32 cellular contexts compared by ENCODE assay signal in the genomic region with DNA sequence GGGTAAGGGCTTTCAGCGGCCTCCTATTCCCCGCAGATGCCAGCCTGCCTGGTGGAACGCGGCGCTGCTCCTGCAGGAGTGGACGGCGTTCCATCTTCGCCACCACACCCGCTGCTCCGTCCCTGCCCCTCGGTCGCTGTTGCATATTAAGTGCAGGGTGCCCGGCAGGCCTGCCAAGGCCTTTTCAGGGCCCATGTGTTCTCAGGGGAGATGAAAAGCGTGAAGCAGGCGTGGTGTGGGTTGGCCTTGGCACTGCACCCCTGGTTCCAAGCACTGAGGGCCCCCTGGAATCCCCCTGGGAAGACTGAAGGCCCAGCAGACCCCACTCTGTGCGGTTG. TPM values are rescaled to one million over a fixed set of nuclear protein-coding genes. Genes with fewer than 3 reads are reported as not detected.
"Had no signal": no experiment of that assay in that cellular context is flagged by ENCODE, and none has a peak within 500 bp of the region (broad histone marks: within the 10 kb centered on the region; RNA-seq: fewer than 3 reads in every experiment).

No MANE protein-coding gene starts in this region.

- H3K4me3 ChIP-seq: breast epithelium, esophagus squamous epithelium, neural progenitor cell, prostate gland, smooth muscle cell, thyroid gland, upper lobe of left lung, vagina had no signal

- ATAC-seq: left colon; natural killer cell; stimulated activated memory B cell treated with anti-CD40 and anti-IgM and Interleukin-4, amounts not matched to agents 10 μg/mL and 1 μg/mL and 100 μg/mL, for 72 hours; stimulated activated naive CD8-positive, alpha-beta T cell treated with anti-CD3 and anti-CD28 coated beads, Interleukin-15, amount 100 ng/mL, for 72 hours; T-helper 17 cell had no signal

- H3K27me3 ChIP-seq: breast epithelium, neural progenitor cell, thyroid gland, upper lobe of left lung, vagina had no signal

- H3K9me3 Mint-ChIP-seq: activated CD4-positive, alpha-beta memory T cell treated with anti-CD3 and anti-CD28 coated beads for 36 hours; activated CD4-positive, alpha-beta T cell treated with anti-CD3 and anti-CD28 coated beads, Interleukin-2, amount 10 ng/mL, durations not matched to agents 24 days and 14 days; activated naive CD4-positive, alpha-beta T cell treated with anti-CD3 and anti-CD28 coated beads, Interleukin-2, amount 10 ng/mL, durations not matched to agents 7 days and 5 days; activated naive CD8-positive, alpha-beta T cell treated with anti-CD3 and anti-CD28 coated beads, Interleukin-2, amount 10 ng/mL, durations not matched to agents 7 days and 5 days; dendritic cell treated with granulocyte-macrophage colony-stimulating factor and Interleukin-4, amounts not matched to agents 40 ng/mL and 50 ng/mL, for 4 days; natural killer cell; stimulated activated memory B cell treated with anti-CD40 and anti-IgM and Interleukin-4, amounts not matched to agents 10 μg/mL and 1 μg/mL and 100 μg/mL, for 72 hours had no signal

- H3K36me3 Mint-ChIP-seq: activated CD4-positive, alpha-beta memory T cell treated with anti-CD3 and anti-CD28 coated beads for 36 hours; activated naive CD4-positive, alpha-beta T cell treated with anti-CD3 and anti-CD28 coated beads, Interleukin-2, amount 10 ng/mL, durations not matched to agents 7 days and 5 days; activated naive CD8-positive, alpha-beta T cell treated with anti-CD3 and anti-CD28 coated beads, Interleukin-2, amount 10 ng/mL, durations not matched to agents 7 days and 5 days; natural killer cell; neural progenitor cell; stimulated activated memory B cell treated with anti-CD40 and anti-IgM and Interleukin-4, amounts not matched to agents 10 μg/mL and 1 μg/mL and 100 μg/mL, for 72 hours had no signal

- H3K36me3 ChIP-seq: breast epithelium, esophagus squamous epithelium, neural progenitor cell, prostate gland, thyroid gland, upper lobe of left lung, vagina had no signal

- H3K27ac Mint-ChIP-seq: activated CD4-positive, alpha-beta memory T cell treated with anti-CD3 and anti-CD28 coated beads for 36 hours; activated CD4-positive, alpha-beta T cell treated with anti-CD3 and anti-CD28 coated beads, Interleukin-2, amount 10 ng/mL, durations not matched to agents 24 days and 14 days; activated naive CD4-positive, alpha-beta T cell treated with anti-CD3 and anti-CD28 coated beads, Interleukin-2, amount 10 ng/mL, durations not matched to agents 7 days and 5 days; activated naive CD8-positive, alpha-beta T cell treated with anti-CD3 and anti-CD28 coated beads, Interleukin-2, amount 10 ng/mL, durations not matched to agents 7 days and 5 days; dendritic cell treated with granulocyte-macrophage colony-stimulating factor and Interleukin-4, amounts not matched to agents 40 ng/mL and 50 ng/mL, for 4 days; memory B cell; natural killer cell; neural progenitor cell; stimulated activated memory B cell treated with anti-CD40 and anti-IgM and Interleukin-4, amounts not matched to agents 10 μg/mL and 1 μg/mL and 100 μg/mL, for 72 hours; stimulated activated naive CD8-positive, alpha-beta T cell treated with anti-CD3 and anti-CD28 coated beads, Interleukin-15, amount 100 ng/mL, for 72 hours; T-helper 17 cell had no signal

- H3K27ac ChIP-seq: breast epithelium, esophagus squamous epithelium, neural progenitor cell, prostate gland, thyroid gland, upper lobe of left lung, vagina had no signal

- H3K4me1 ChIP-seq: breast epithelium, esophagus squamous epithelium, thyroid gland, upper lobe of left lung had no signal

- DNase-seq: activated CD4-positive, alpha-beta memory T cell treated with anti-CD3 and anti-CD28 coated beads for 36 hours; activated CD4-positive, alpha-beta T cell treated with anti-CD3 and anti-CD28 coated beads, Interleukin-2, amount 10 ng/mL, durations not matched to agents 24 days and 14 days; activated CD4-positive, CD25-positive, alpha-beta regulatory T cell treated with anti-CD3 and anti-CD28 coated beads, Interleukin-2, amount 50 U/mL, for 72 hours; activated CD8-positive, alpha-beta memory T cell treated with anti-CD3 and anti-CD28 coated beads, Interleukin-2, amount 50 U/mL, for 4 hours; activated gamma-delta T cell; activated naive CD4-positive, alpha-beta T cell treated with anti-CD3 and anti-CD28 coated beads, Interleukin-2, amount 10 ng/mL, durations not matched to agents 7 days and 5 days; activated naive CD8-positive, alpha-beta T cell treated with anti-CD3 and anti-CD28 coated beads, Interleukin-2, amount 10 ng/mL, durations not matched to agents 7 days and 5 days; activated T-cell treated with anti-CD3 and anti-CD28 coated beads, Interleukin-2, amount 50 U/mL, for 1 hour; effector CD4-positive, alpha-beta T cell; esophagus squamous epithelium; foreskin melanocyte; islet precursor cell; left colon; natural killer cell; stimulated activated CD4-positive, alpha-beta T cell treated with anti-CD3 and anti-CD28 coated beads, Interleukin-1b, Interleukin-23, amount 100 ng/mL, for 48 hours; stimulated activated CD4-positive, alpha-beta T cell treated with anti-CD3 and anti-CD28 coated beads, Interleukin-4, amount 100 ng/mL, for 4 hours; stimulated activated CD8-positive, alpha-beta memory T cell treated with anti-CD3 and anti-CD28 coated beads, Interleukin-4, amount 100 ng/mL, for 48 hours; stimulated activated naive CD8-positive, alpha-beta T cell treated with anti-CD3 and anti-CD28 coated beads, Interleukin-15, amount 100 ng/mL, for 72 hours; T-helper 17 cell; T1000; thyroid gland; upper lobe of left lung had no signal

- H3K4me3 Mint-ChIP-seq: activated CD4-positive, alpha-beta memory T cell treated with anti-CD3 and anti-CD28 coated beads for 36 hours; activated CD4-positive, alpha-beta T cell treated with anti-CD3 and anti-CD28 coated beads, Interleukin-2, amount 10 ng/mL, durations not matched to agents 24 days and 14 days; activated naive CD4-positive, alpha-beta T cell treated with anti-CD3 and anti-CD28 coated beads, Interleukin-2, amount 10 ng/mL, durations not matched to agents 7 days and 5 days; activated naive CD8-positive, alpha-beta T cell treated with anti-CD3 and anti-CD28 coated beads, Interleukin-2, amount 10 ng/mL, durations not matched to agents 7 days and 5 days; central memory CD8-positive, alpha-beta T cell; dendritic cell treated with granulocyte-macrophage colony-stimulating factor and Interleukin-4, amounts not matched to agents 40 ng/mL and 50 ng/mL, for 4 days; memory B cell; natural killer cell; neural progenitor cell; stimulated activated memory B cell treated with anti-CD40 and anti-IgM and Interleukin-4, amounts not matched to agents 10 μg/mL and 1 μg/mL and 100 μg/mL, for 72 hours; stimulated activated naive CD8-positive, alpha-beta T cell treated with anti-CD3 and anti-CD28 coated beads, Interleukin-15, amount 100 ng/mL, for 72 hours; T-helper 17 cell had no signal

- H3K4me1 Mint-ChIP-seq: activated CD4-positive, alpha-beta T cell treated with anti-CD3 and anti-CD28 coated beads, Interleukin-2, amount 10 ng/mL, durations not matched to agents 24 days and 14 days; activated naive CD4-positive, alpha-beta T cell treated with anti-CD3 and anti-CD28 coated beads, Interleukin-2, amount 10 ng/mL, durations not matched to agents 7 days and 5 days; activated naive CD8-positive, alpha-beta T cell treated with anti-CD3 and anti-CD28 coated beads, Interleukin-2, amount 10 ng/mL, durations not matched to agents 7 days and 5 days; memory B cell; natural killer cell; stimulated activated memory B cell treated with anti-CD40 and anti-IgM and Interleukin-4, amounts not matched to agents 10 μg/mL and 1 μg/mL and 100 μg/mL, for 72 hours; stimulated activated naive CD8-positive, alpha-beta T cell treated with anti-CD3 and anti-CD28 coated beads, Interleukin-15, amount 100 ng/mL, for 72 hours had no signal

- H3K27me3 Mint-ChIP-seq: activated CD4-positive, alpha-beta memory T cell treated with anti-CD3 and anti-CD28 coated beads for 36 hours; activated CD4-positive, alpha-beta T cell treated with anti-CD3 and anti-CD28 coated beads, Interleukin-2, amount 10 ng/mL, durations not matched to agents 24 days and 14 days; stimulated activated naive CD8-positive, alpha-beta T cell treated with anti-CD3 and anti-CD28 coated beads, Interleukin-15, amount 100 ng/mL, for 72 hours had no signal

- H3K9me3 ChIP-seq: breast epithelium, esophagus squamous epithelium, prostate gland, thyroid gland, upper lobe of left lung, vagina had no signal

RNA-seq across cellular contexts. Expression of a gene that starts 52.0 kb away (rescaled TPM):
- total RNA-seq: activated CD4-positive, alpha-beta T cell treated with anti-CD3 and anti-CD28 coated beads, Interleukin-2, amount 10 ng/mL, durations not matched to agents 24 days and 14 days; activated CD8-positive, alpha-beta memory T cell treated with anti-CD3 and anti-CD28 coated beads for 36 hours; activated naive CD8-positive, alpha-beta T cell treated with anti-CD3 and anti-CD28 coated beads, Interleukin-2, amount 10 ng/mL, durations not matched to agents 7 days and 5 days; T-helper 17 cell had no signal
